8 cellular contexts compared by ENCODE assay signal in genomic region chr10:117375360-117376147, GRCh38. TPM values are rescaled to one million over a fixed set of nuclear protein-coding genes. Genes with fewer than 3 reads are reported as not detected.
DNase-seq lines count a peak whose midpoint lies in the region; ATAC-seq, FAIRE-seq and TF ChIP-seq lines count a peak whose summit lies in the region.

TSS of gene PDZD8 (minus strand) at chr10:117375440. CDS start at chr10:117375227, 213 bp downstream.

- ATAC-seq in A549 (peak; percentile 80 to 87), GM18861 (IDR thresholded peaks at IDR 0.05; ENCODE audit: unreplicated experiment) (peak; percentile 82), HG03095 (IDR thresholded peaks at IDR 0.05; ENCODE audit: unreplicated experiment) (peak; percentile 88)

- H3K9ac ChIP-seq in iPS-18a (ENCODE audit: low read length) (peak within 1 kb of the TSS; percentile 58), skeletal muscle tissue (ENCODE audit: low read depth in 1 of 3, low read length in 3 of 3) (peak within 1 kb of the TSS; percentile 84 to 87 (median 87))

- H3K27me3 ChIP-seq in iPS-18a (ENCODE audit: control insufficient read depth, insufficient read depth, low read length) (peaks cover 32% of the 10 kb centered on the region), skeletal muscle tissue (ENCODE audit: control insufficient read depth in 3 of 3, insufficient read depth in 3 of 3, low read length in 3 of 3) (peaks cover 0 to 9% (median 9%) of the 10 kb centered on the region in 3 donors)

- H3K9me3 ChIP-seq in A549 (no peaks in the 10 kb centered on the region; the same call in 2 of the 3 replicates), iPS-18a (ENCODE audit: control insufficient read depth, low read depth, low read length) (no peaks in the 10 kb centered on the region), skeletal muscle tissue (ENCODE audit: control insufficient read depth in 3 of 3, low read length in 3 of 3) (no peaks in the 10 kb centered on the region)

- DNase-seq in A549 (ENCODE audit: low read depth in 1 of 2, low spot score in 1 of 2), result peak; percentile 77 to 93
- DNase-seq in NCI-H2196 treated with DMSO at 0.1 percent for 48 hours (lab: John Stamatoyannopoulos, UW; ENCODE audit: unreplicated experiment), result peak; percentile 46
- DNase-seq in T47D (ENCODE audit: low read depth in 1 of 2, low spot score in 1 of 2), result peak; percentile 68 to 90

- no peak for FAIRE-seq in A549 (lab: Jason Lieb, UNC)

- CTCF ChIA-PET in A549 (lab: Yijun Ruan, JAX), result interaction anchor here (1.6 kb wide), 1 partner anchor 159 kb away, joined by 5 read pairs; no protein-coding TSS in a partner anchor

- POLR2A ChIA-PET in A549 (lab: Yijun Ruan, JAX), result interaction anchor here (1.1 kb wide), 1 partner anchor 15 kb away, joined by 3 read pairs; no protein-coding TSS in a partner anchor

- in situ Hi-C loops in T47D (cut with HindIII; ENCODE audit: low pct_unique_long_range_greater_than_20kb, low sequenced_read_pairs), result no loop called here

- H3K27ac ChIP-seq in A549 (peak within 1 kb of the TSS; percentile 96), VCaP (peak within 1 kb of the TSS; percentile 83), iPS-18a (ENCODE audit: low read length) (no peak within 1 kb of the TSS), skeletal muscle tissue (ENCODE audit: low read depth, low read length) (peak within 1 kb of the TSS; percentile 68)

- TF ChIP-seq RAD21 in A549 (conservative IDR thresholded peaks at IDR 0.05 in 1 of 2, IDR thresholded peaks at IDR 0.05 in 1 of 2), result no peak

- peak within 1 kb of the TSS; percentile 97 for H3K4me3 ChIP-seq in A549
- peak within 1 kb of the TSS; percentile 91 for H3K4me3 ChIP-seq in iPS-18a (ENCODE audit: low read length)
- peak within 1 kb of the TSS; percentile 88 to 95 (median 91) for H3K4me3 ChIP-seq in skeletal muscle tissue (ENCODE audit: low read length in 3 of 3)

- H3K36me3 ChIP-seq in iPS-18a (ENCODE audit: control insufficient read depth, low read depth, low read length) (no peaks in the 10 kb centered on the region), skeletal muscle tissue (ENCODE audit: control insufficient read depth in 3 of 3, insufficient read depth in 3 of 3, low read length in 3 of 3) (no peaks in the 10 kb centered on the region)

- peak within 1 kb of the TSS; percentile 92 for H3K4me2 ChIP-seq in A549

- 0% methylated on average over 26 of the region's 103 CpGs for WGBS in A549 (ENCODE audit: missing lambda C conversion rate)

- TF ChIP-seq EP300 in A549 (IDR thresholded peaks at IDR 0.05), result no peak

- H3K4me1 ChIP-seq in A549 (peaks cover 17% of the 10 kb centered on the region), iPS-18a (ENCODE audit: control insufficient read depth, low read depth, low read length) (peaks cover 9% of the 10 kb centered on the region), skeletal muscle tissue (ENCODE audit: control insufficient read depth in 3 of 3, insufficient read depth in 3 of 3, low read length in 3 of 3) (peaks cover 18 to 29% (median 26%) of the 10 kb centered on the region in 3 donors)

- TF ChIP-seq CTCF in A549 (IDR thresholded peaks at IDR 0.05), result no peak
- TF ChIP-seq CTCF in VCaP (conservative IDR thresholded peaks at IDR 0.05), result no peak

- TF ChIP-seq POLR2A in A549 (IDR thresholded peaks at IDR 0.05; ENCODE audit: low read length), result peak; percentile 66

TF ChIP-seq in A549, 52 proteins besides CTCF, POLR2A, EP300 and RAD21 (continues in another document):
- TF ChIP-seq NFE2L2 (conservative IDR thresholded peaks at IDR 0.05; ENCODE audit: low read length) (no peak), NR3C1 (IDR thresholded peaks at IDR 0.05) (no peak), CBX2 (IDR thresholded peaks at IDR 0.05; ENCODE audit: borderline replicate concordance, low read depth) (no peak), POLR2AphosphoS2 (conservative IDR thresholded peaks at IDR 0.05; ENCODE audit: low read length) (no peak), BCL3 (IDR thresholded peaks at IDR 0.05) (peak; percentile 85; the same call in 2 of the 3 replicates), HOXB13 (CRISPR knock-in tag; IDR thresholded peaks at IDR 0.05; ENCODE audit: low read depth) (no peak), KDM5A (IDR thresholded peaks at IDR 0.05) (no peak), JUN (IDR thresholded peaks at IDR 0.05) (peak; percentile 14 to 88; a peak in 4 of 5 replicates), CEBPB (IDR thresholded peaks at IDR 0.05) (no peak), HDAC2 (IDR thresholded peaks at IDR 0.05) (no peak), CHD4 (IDR thresholded peaks at IDR 0.05; ENCODE audit: borderline replicate concordance) (no peak), ZC3H11A (IDR thresholded peaks at IDR 0.05) (no peak), SREBF2 (IDR thresholded peaks at IDR 0.05) (no peak), FOSB (CRISPR knock-in tag; IDR thresholded peaks at IDR 0.05) (no peak), JUNB (IDR thresholded peaks at IDR 0.05) (no peak), RNF2 (IDR thresholded peaks at IDR 0.05; ENCODE audit: borderline replicate concordance, low read depth) (no peak), EHMT2 (IDR thresholded peaks at IDR 0.05; ENCODE audit: low read depth) (no peak), MAX (IDR thresholded peaks at IDR 0.05) (peak; percentile 91), MYC (IDR thresholded peaks at IDR 0.05; ENCODE audit: borderline replicate concordance, low read length) (peak; percentile 61; the same call in 1 of the 2 replicates), HOXA7 (CRISPR knock-in tag; IDR thresholded peaks at IDR 0.05) (no peak), HES2 (IDR thresholded peaks at IDR 0.05) (no peak), SMC3 (IDR thresholded peaks at IDR 0.05) (no peak), PBX3 (IDR thresholded peaks at IDR 0.05) (peak; percentile 29; the same call in 1 of the 2 replicates), REST (IDR thresholded peaks at IDR 0.05) (no peak), GATA3 (IDR thresholded peaks at IDR 0.05; ENCODE audit: borderline replicate concordance) (no peak; the same call in 1 of the 2 replicates), ESRRA (IDR thresholded peaks at IDR 0.05; ENCODE audit: borderline replicate concordance, low read length) (no peak)

RNA-seq across cellular contexts. Expression of gene PDZD8, which starts in this region (rescaled TPM):
- polyA plus RNA-seq in A549 (2011; rRNA removed) (76.1 and 76.7 TPM in 2 replicates), A549 (2017; fragmentation: RNase III; extraction: RNeasy Plus Mini Kit Qiagen cat#74134 plus additional on column Dnase treatment) (24.7 to 27.4 TPM (median 27.3 TPM) in 3 replicates)
- polyA plus RNA-seq in A549 (2012; cell fraction: cytosol; rRNA removed), result 10.0 and 11.2 TPM in 2 replicates
- polyA plus RNA-seq in A549 (2012; cell fraction: nucleus; rRNA removed), result 4.0 and 4.3 TPM in 2 replicates
- polyA minus RNA-seq in A549 (2011; rRNA and poly(A)+ RNA removed), result 90.9 and 93.1 TPM in 2 replicates
- 7.8 TPM for total RNA-seq in skeletal muscle tissue
